ENCODE assay signal across 16 cellular contexts in the genomic region with DNA sequence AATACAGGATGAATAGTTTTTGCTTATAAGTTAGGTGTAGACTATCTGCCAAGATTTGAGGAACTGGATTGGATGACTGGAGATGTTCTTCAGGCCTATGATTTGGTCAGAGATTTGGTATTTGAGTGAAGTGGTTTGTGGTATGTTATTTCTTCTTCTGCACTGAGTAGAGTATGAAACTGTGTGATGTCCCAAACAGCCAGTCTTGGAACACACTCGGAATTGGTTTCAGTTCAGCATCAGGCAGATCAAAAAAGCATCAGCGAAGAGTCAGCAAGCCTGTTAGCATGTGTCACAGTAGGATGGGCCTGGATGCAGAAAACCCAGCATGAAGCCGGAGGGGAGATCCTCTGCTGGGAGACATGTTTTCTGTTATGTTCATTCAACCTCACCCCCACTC.
A peak's percentile ranks its signal among the peaks of the same experiment; 100 is the strongest.
DNase-seq lines count a peak whose midpoint lies in the region; ATAC-seq and TF ChIP-seq lines count a peak whose summit lies in the region.
"Had no signal": no experiment of that assay in that cellular context is flagged by ENCODE, and none has a peak within 500 bp of the region (broad histone marks: within the 10 kb centered on the region; RNA-seq: fewer than 3 reads in every experiment).

No MANE protein-coding gene starts in this region.

- 76 to 93% (median 88%) methylated on average over 3 of the region's 3 CpGs for WGBS in ovary, 3 donors

- H3K27ac ChIP-seq in gastrocnemius medialis (peak overlapping the region; percentile 76 to 80 (median 77)), ovary (no peak overlapping the region)
- H3K27ac ChIP-seq: colonic mucosa, WERI-Rb-1 had no signal

- CTCF ChIA-PET in activated CD4-positive, alpha-beta T cell treated with anti-CD3 and anti-CD28 coated beads for 36 hours (lab: Charles Lee), result no interaction called here

- H3K9me3 Mint-ChIP-seq in progenitor cell of endocrine pancreas (ENCODE audit: low read depth), result peaks cover 6% of the 10 kb centered on the region
- H3K9me3 Mint-ChIP-seq in activated CD4-positive, alpha-beta T cell treated with anti-CD3 and anti-CD28 coated beads for 36 hours (ENCODE audit: low read depth), result peaks cover 4% of the 10 kb centered on the region

- no peak for TF ChIP-seq POLR2A in gastrocnemius medialis (IDR thresholded peaks at IDR 0.05)
- no peak for TF ChIP-seq POLR2A in ovary (IDR thresholded peaks at IDR 0.05)

- in situ Hi-C loops in gastrocnemius medialis (cut with MboI; ENCODE audit: low sequenced_read_pairs in 4 of 4), result no loop called here

- no peak overlapping the region for H3K4me3 Mint-ChIP-seq in progenitor cell of endocrine pancreas (ENCODE audit: low read depth)
- H3K4me3 Mint-ChIP-seq in activated CD4-positive, alpha-beta T cell treated with anti-CD3 and anti-CD28 coated beads for 36 hours, result no peak overlapping the region
- H3K4me3 Mint-ChIP-seq: stimulated activated naive B cell treated with anti-CD40 and anti-IgM and Interleukin-4, amounts not matched to agents 10 μg/mL and 1 μg/mL and 100 μg/mL, for 72 hours had no signal

- H3K4me1 ChIP-seq in gastrocnemius medialis (peaks cover 65 to 81% of the 10 kb centered on the region in 2 donors), ovary (ENCODE audit: insufficient read depth) (peaks cover 8% of the 10 kb centered on the region)
- H3K4me1 ChIP-seq: colonic mucosa had no signal

- no peak overlapping the region for H3K27ac Mint-ChIP-seq in progenitor cell of endocrine pancreas
- H3K27ac Mint-ChIP-seq in activated CD4-positive, alpha-beta T cell treated with anti-CD3 and anti-CD28 coated beads for 36 hours, result no peak overlapping the region
- H3K27ac Mint-ChIP-seq: activated naive CD4-positive, alpha-beta T cell treated with anti-CD3 and anti-CD28 coated beads, Interleukin-2, amount 50 U/mL, for 72 hours; stimulated activated naive B cell treated with anti-CD40 and anti-IgM and Interleukin-4, amounts not matched to agents 10 μg/mL and 1 μg/mL and 100 μg/mL, for 72 hours had no signal

- no peak for TF ChIP-seq CTCF in WI38 (IDR thresholded peaks at IDR 0.05; ENCODE audit: low read depth, low read length)
- no peak for TF ChIP-seq CTCF in fibroblast of the aortic adventitia (IDR thresholded peaks at IDR 0.05; ENCODE audit: insufficient read depth, low read length)
- TF ChIP-seq CTCF in gastrocnemius medialis (IDR thresholded peaks at IDR 0.05 in 4 of 5, conservative IDR thresholded peaks at IDR 0.05 in 1 of 5), result no peak
- no peak for TF ChIP-seq CTCF in progenitor cell of endocrine pancreas (IDR thresholded peaks at IDR 0.05; ENCODE audit: unreplicated experiment)
- no peak for TF ChIP-seq CTCF in ovary (IDR thresholded peaks at IDR 0.05)

- intact Hi-C loops in gastrocnemius medialis (cut with DNase I; ENCODE audit: low total_unique reads) (no loop called here), ovary (cut with DNase I) (no loop called here)
- intact Hi-C loops in activated CD4-positive, alpha-beta T cell treated with anti-CD3 and anti-CD28 coated beads for 36 hours (cut with DNase I, micrococcal nuclease), result no loop called here

- POLR2A ChIA-PET in activated CD4-positive, alpha-beta T cell treated with anti-CD3 and anti-CD28 coated beads for 36 hours (lab: Charles Lee), result no interaction called here

- ATAC-seq in gastrocnemius medialis, result peak; percentile 44 to 50
- ATAC-seq in activated CD4-positive, alpha-beta T cell treated with anti-CD3 and anti-CD28 coated beads for 36 hours, result no peak
- ATAC-seq: activated naive CD4-positive, alpha-beta T cell treated with anti-CD3 and anti-CD28 coated beads, Interleukin-2, amount 50 U/mL, for 72 hours; stimulated activated naive B cell treated with anti-CD40 and anti-IgM and Interleukin-4, amounts not matched to agents 10 μg/mL and 1 μg/mL and 100 μg/mL, for 72 hours had no signal

- TF ChIP-seq EP300 in ovary (IDR thresholded peaks at IDR 0.05), result no peak

- peak overlapping the region; percentile 11; the same call in 1 of the 2 replicates for H3K4me3 ChIP-seq in WI38 (ENCODE audit: low read depth, low read length)
- peak overlapping the region; percentile 11 for H3K4me3 ChIP-seq in fibroblast of the aortic adventitia (ENCODE audit: low read depth, low read length)
- no peak overlapping the region for H3K4me3 ChIP-seq in gastrocnemius medialis
- H3K4me3 ChIP-seq in ovary, result no peak overlapping the region
- H3K4me3 ChIP-seq: colonic mucosa had no signal

- H3K4me1 Mint-ChIP-seq in progenitor cell of endocrine pancreas (ENCODE audit: low read depth), result no peaks in the 10 kb centered on the region
- no peaks in the 10 kb centered on the region for H3K4me1 Mint-ChIP-seq in activated CD4-positive, alpha-beta T cell treated with anti-CD3 and anti-CD28 coated beads for 36 hours
- H3K4me1 Mint-ChIP-seq: stimulated activated naive B cell treated with anti-CD40 and anti-IgM and Interleukin-4, amounts not matched to agents 10 μg/mL and 1 μg/mL and 100 μg/mL, for 72 hours had no signal

- DNase-seq in GM03348 (ENCODE audit: low spot score) (peak; percentile 87), fibroblast of the aortic adventitia (ENCODE audit: low read depth) (peak; percentile 86), gastrocnemius medialis (no peak), progenitor cell of endocrine pancreas (ENCODE audit: low spot score, unreplicated experiment) (no peak), ovary (no peak), anterior cingulate cortex (lab: John Stamatoyannopoulos, UW) (no peak)
- no peak for DNase-seq in activated CD4-positive, alpha-beta T cell treated with anti-CD3 and anti-CD28 coated beads for 36 hours
- DNase-seq: activated CD8-positive, alpha-beta memory T cell treated with anti-CD3 and anti-CD28 coated beads, Interleukin-2, amount 50 U/mL, for 4 hours; colonic mucosa; islet precursor cell; NCI-H1105; NCI-H226; stimulated activated naive B cell treated with anti-CD40 and anti-IgM and Interleukin-4, amounts not matched to agents 10 μg/mL and 1 μg/mL and 100 μg/mL, for 72 hours; WERI-Rb-1 had no signal

- H3K36me3 ChIP-seq in gastrocnemius medialis, result no peaks in the 10 kb centered on the region
- no peaks in the 10 kb centered on the region for H3K36me3 ChIP-seq in ovary
- H3K36me3 ChIP-seq: colonic mucosa had no signal

- H3K27me3 ChIP-seq in gastrocnemius medialis, result no peaks in the 10 kb centered on the region
- H3K27me3 ChIP-seq in ovary, result no peaks in the 10 kb centered on the region
- H3K27me3 ChIP-seq: colonic mucosa had no signal

- H3K27me3 Mint-ChIP-seq in progenitor cell of endocrine pancreas, result no peaks in the 10 kb centered on the region
- no peaks in the 10 kb centered on the region for H3K27me3 Mint-ChIP-seq in activated CD4-positive, alpha-beta T cell treated with anti-CD3 and anti-CD28 coated beads for 36 hours
- H3K27me3 Mint-ChIP-seq: stimulated activated naive B cell treated with anti-CD40 and anti-IgM and Interleukin-4, amounts not matched to agents 10 μg/mL and 1 μg/mL and 100 μg/mL, for 72 hours had no signal

- H3K9me3 ChIP-seq in gastrocnemius medialis (no peaks in the 10 kb centered on the region), ovary (no peaks in the 10 kb centered on the region)
- H3K9me3 ChIP-seq: colonic mucosa had no signal

- peaks cover 3% of the 10 kb centered on the region for H3K36me3 Mint-ChIP-seq in progenitor cell of endocrine pancreas (ENCODE audit: insufficient read depth)
- H3K36me3 Mint-ChIP-seq in activated CD4-positive, alpha-beta T cell treated with anti-CD3 and anti-CD28 coated beads for 36 hours (ENCODE audit: low read depth), result peaks cover 2% of the 10 kb centered on the region
- H3K36me3 Mint-ChIP-seq: stimulated activated naive B cell treated with anti-CD40 and anti-IgM and Interleukin-4, amounts not matched to agents 10 μg/mL and 1 μg/mL and 100 μg/mL, for 72 hours had no signal

Comparison
In these comparisons a context has a peak if more than half of its experiments do, and no peak if none do; other contexts are left out.
1. DNase-seq: peak in GM03348 (single experiment) and fibroblast of the aortic adventitia (single experiment); none in gastrocnemius medialis (0 of 2), progenitor cell of endocrine pancreas (single experiment), activated CD4-positive, alpha-beta T cell treated with anti-CD3 and anti-CD28 coated beads for 36 hours (single experiment), ovary (0 of 5) and anterior cingulate cortex (0 of 58).
2. H3K4me3 ChIP-seq: peak in WI38 (single experiment) and fibroblast of the aortic adventitia (single experiment); none in gastrocnemius medialis (0 of 4) and ovary (single experiment).
3. H3K27ac ChIP-seq: peak in gastrocnemius medialis (4 of 4); none in ovary (0 of 2).